In the genomic region with DNA sequence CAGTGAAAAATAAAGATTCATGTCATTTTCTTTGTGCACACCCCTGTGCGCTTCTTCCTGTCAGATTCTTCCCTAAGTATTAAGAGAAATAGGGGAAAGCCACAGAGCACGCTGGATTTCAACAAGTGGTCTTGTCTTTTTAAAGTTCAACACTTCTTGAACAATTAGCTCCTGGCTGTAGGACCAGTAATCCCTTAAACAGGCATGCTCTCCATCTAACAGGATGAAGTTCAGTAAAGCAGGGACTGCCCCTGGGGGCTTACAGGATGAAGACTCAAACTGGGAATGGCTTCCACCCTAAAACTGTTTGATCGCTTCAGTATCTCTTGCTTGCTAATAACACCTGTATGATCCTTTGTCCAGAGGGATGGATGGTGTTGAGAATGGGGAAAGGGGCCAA, we compare ENCODE assay signal across 25 cellular contexts. TPM values are rescaled to one million over a fixed set of nuclear protein-coding genes. Genes with fewer than 3 reads are reported as not detected.
DNase-seq lines count a peak whose midpoint lies in the region; ATAC-seq and TF ChIP-seq lines count a peak whose summit lies in the region.
"Had no signal": no experiment of that assay in that cellular context is flagged by ENCODE, and none has a peak within 500 bp of the region (broad histone marks: within the 10 kb centered on the region; RNA-seq: fewer than 3 reads in every experiment).

No MANE protein-coding gene starts in this region.

- H3K4me3 ChIP-seq in cardiac muscle cell (no peak overlapping the region), left ventricle myocardium inferior (no peak overlapping the region), Panc1 (ENCODE audit: low read depth in 2 of 2, low read length in 2 of 2) (no peak overlapping the region), spleen (no peak overlapping the region)
- H3K4me3 ChIP-seq: esophagus muscularis mucosa, gastroesophageal sphincter, thoracic aorta had no signal

- H3K27me3 Mint-ChIP-seq in immature natural killer cell (ENCODE audit: low read depth in 3 of 3) (peaks cover 0 to 10% (median 6%) of the 10 kb centered on the region in 3 donors), type B pancreatic cell (peaks cover 3% of the 10 kb centered on the region)

- CTCF ChIA-PET in Panc1 (lab: Charles Lee) = no interaction called here

- POLR2A ChIA-PET in Panc1 (lab: Charles Lee) = interaction anchor here (0.6 kb wide), 1 partner anchor 275 kb away, joined by 3 read pairs; no protein-coding TSS in a partner anchor

- in situ Hi-C loops in Panc1 (cut with HindIII; ENCODE audit: low pct_unique_long_range_greater_than_20kb, low sequenced_read_pairs) = no loop called here

- TSS peak; percentile 68 for BruUV-seq in Panc1 (replicated peaks; lab: Mats Ljungman, UMichigan)

- intact Hi-C loops in left ventricle myocardium inferior (cut with micrococcal nuclease) = no loop called here
- intact Hi-C loops in Panc1 (cut with micrococcal nuclease; ENCODE audit: unreplicated experiment) = no loop called here
- intact Hi-C loops in spleen (cut with DNase I; ENCODE audit: low total_unique reads) = no loop called here

- H3K9me3 ChIP-seq in cardiac muscle cell (ENCODE audit: low read depth) (no peaks in the 10 kb centered on the region), left ventricle myocardium inferior (replicated peaks) (no peaks in the 10 kb centered on the region), Panc1 (ENCODE audit: control insufficient read depth, insufficient read depth, low read depth, low read length) (no peaks in the 10 kb centered on the region), spleen (no peaks in the 10 kb centered on the region)
- H3K9me3 ChIP-seq: esophagus muscularis mucosa, gastroesophageal sphincter, thoracic aorta had no signal

- H3K4me3 Mint-ChIP-seq in immature natural killer cell (no peak overlapping the region), type B pancreatic cell (no peak overlapping the region)

- DNase-seq in cardiac muscle cell (ENCODE audit: low read depth in 1 of 2, low spot score in 1 of 2) (no peak), left ventricle myocardium inferior (no peak), Panc1 (ENCODE audit: low read depth, low spot score) (no peak), immature natural killer cell (no peak), spleen (no peak), type B pancreatic cell (ENCODE audit: extremely low spot score, unreplicated experiment) (no peak)
- DNase-seq in activated CD8-positive, alpha-beta memory T cell treated with anti-CD3 and anti-CD28 coated beads for 24 hours = no peak
- DNase-seq: activated CD4-positive, alpha-beta T cell treated with anti-CD3 and anti-CD28 coated beads, Interleukin-2, amount 50 U/mL, for 48 hours; AML-193; aorta; cerebellar nuclear complex; effector memory CD4-positive, alpha-beta T cell; EL; IMR-90; kidney glomerular epithelial cell; mesenchymal stem cell; MV-4-11; NCI-H2029; NCI-H446; stimulated activated CD8-positive, alpha-beta memory T cell treated with anti-CD3 and anti-CD28 coated beads, Interleukin-4, amount 100 ng/mL, for 48 hours had no signal

- ATAC-seq in Panc1 = no peak
- ATAC-seq: gastroesophageal sphincter had no signal

- H3K27me3 ChIP-seq in cardiac muscle cell = no peaks in the 10 kb centered on the region
- no peaks in the 10 kb centered on the region for H3K27me3 ChIP-seq in left ventricle myocardium inferior (ENCODE audit: low read depth)
- H3K27me3 ChIP-seq in Panc1 (ENCODE audit: control insufficient read depth, insufficient read depth, low read length) = no peaks in the 10 kb centered on the region
- H3K27me3 ChIP-seq in spleen (replicated peaks in 1 of 7) = no peaks in the 10 kb centered on the region
- H3K27me3 ChIP-seq: esophagus muscularis mucosa, gastroesophageal sphincter had no signal

- H3K4me1 Mint-ChIP-seq in immature natural killer cell = peaks cover 21 to 38% of the 10 kb centered on the region in 2 donors
- H3K4me1 Mint-ChIP-seq in type B pancreatic cell (ENCODE audit: unreplicated experiment) = peaks cover 20% of the 10 kb centered on the region

- peaks cover 9% of the 10 kb centered on the region for H3K4me1 ChIP-seq in cardiac muscle cell (ENCODE audit: low read depth)
- peaks cover 31% of the 10 kb centered on the region for H3K4me1 ChIP-seq in left ventricle myocardium inferior
- H3K4me1 ChIP-seq in Panc1 (ENCODE audit: control insufficient read depth, insufficient read depth, low read length) = peaks cover 16% of the 10 kb centered on the region
- peaks cover 10 to 26% (median 20%) of the 10 kb centered on the region in 6 donors for H3K4me1 ChIP-seq in spleen

- peaks cover 9 to 56% (median 27%) of the 10 kb centered on the region in 3 donors for H3K36me3 Mint-ChIP-seq in immature natural killer cell
- peaks cover 34% of the 10 kb centered on the region for H3K36me3 Mint-ChIP-seq in type B pancreatic cell

- peak overlapping the region; percentile 0 for H3K27ac ChIP-seq in cardiac muscle cell
- H3K27ac ChIP-seq in left ventricle myocardium inferior (replicated peaks) = no peak overlapping the region
- no peak overlapping the region for H3K27ac ChIP-seq in Panc1 (ENCODE audit: low read length)
- H3K27ac ChIP-seq in spleen = peak overlapping the region in 1 of 8 donors; percentile 3
- H3K27ac ChIP-seq: gastroesophageal sphincter, RWPE1, thoracic aorta had no signal

- 88 to 95% (median 91%) methylated on average over 3 of the region's 3 CpGs for WGBS in spleen, 5 donors

- H3K36me3 ChIP-seq in cardiac muscle cell (peaks cover 71% of the 10 kb centered on the region), left ventricle myocardium inferior (peaks cover 81% of the 10 kb centered on the region), Panc1 (ENCODE audit: control insufficient read depth, insufficient read depth, low read length) (peaks cover 36% of the 10 kb centered on the region), spleen (peaks cover 0 to 84% (median 72%) of the 10 kb centered on the region in 6 donors)

- no peak for TF ChIP-seq POLR2A in spleen (IDR thresholded peaks at IDR 0.05)

- H3K27ac Mint-ChIP-seq in immature natural killer cell (peak overlapping the region; percentile 14 to 58 (median 27)), type B pancreatic cell (no peak overlapping the region)

- no peak for TF ChIP-seq CTCF in cardiac muscle cell (IDR thresholded peaks at IDR 0.05; ENCODE audit: low read depth, low read length)
- TF ChIP-seq CTCF in left ventricle myocardium inferior (IDR thresholded peaks at IDR 0.05; ENCODE audit: borderline replicate concordance) = no peak
- TF ChIP-seq CTCF in Panc1 (IDR thresholded peaks at IDR 0.05) = no peak
- TF ChIP-seq CTCF in spleen (IDR thresholded peaks at IDR 0.05 in 8 of 11, conservative IDR thresholded peaks at IDR 0.05 in 3 of 11) = no peak
- no peak for TF ChIP-seq CTCF in type B pancreatic cell (conservative IDR thresholded peaks at IDR 0.05)

- H3K9me3 Mint-ChIP-seq in immature natural killer cell (no peaks in the 10 kb centered on the region), type B pancreatic cell (peaks cover 4% of the 10 kb centered on the region)

RNA-seq across cellular contexts. Expression of a gene that starts 4.2 kb away (rescaled TPM):
- total RNA-seq in cardiac muscle cell (220 and 354 TPM in 2 replicates), left ventricle myocardium inferior (186 TPM), Panc1 (2021; ENCODE audit: unreplicated experiment) (412 TPM), spleen (100 to 1,000 TPM; 184 to 219 (median 201) TPM), type B pancreatic cell (ENCODE audit: low replicate concordance) (241 and 243 TPM in 2 replicates)
- polyA plus RNA-seq in cardiac muscle cell (71.1 and 104 TPM in 2 replicates), immature natural killer cell (10 to 100 TPM; 64.4 to 90.7 (median 71.4) TPM), spleen (100 to 1,000 TPM; 320 to 371 (median 354) TPM)
- 337 TPM for polyA plus RNA-seq in Panc1 (2012; ENCODE audit: insufficient read length)

RNA-seq across cellular contexts. Expression of a gene that starts 31.1 kb away (rescaled TPM):
- total RNA-seq in cardiac muscle cell (47.1 and 73.5 TPM in 2 replicates), left ventricle myocardium inferior (66.3 TPM), Panc1 (2021; ENCODE audit: unreplicated experiment) (5.9 TPM), spleen (100 to 1,000 TPM in 2 of 7 donors, 10 to 100 TPM in 5; 56.1 to 114 (median 90.3) TPM), type B pancreatic cell (ENCODE audit: low replicate concordance) (20.5 and 39.2 TPM in 2 replicates)
- polyA plus RNA-seq in cardiac muscle cell (43.6 and 69.0 TPM in 2 replicates), immature natural killer cell (not detected), spleen (10 to 100 TPM; 17.3 to 77.8 (median 47.5) TPM)
- polyA plus RNA-seq in Panc1 (2012; ENCODE audit: insufficient read length) = 6.4 TPM
- polyA plus RNA-seq: neural cell had no signal

RNA-seq across cellular contexts. Expression of a gene that starts 55.7 kb away (rescaled TPM):
- total RNA-seq in cardiac muscle cell = 29.0 and 48.6 TPM in 2 replicates
- 30.8 and 35.1 TPM in 2 replicates for polyA plus RNA-seq in cardiac muscle cell
- 37.3 TPM for total RNA-seq in left ventricle myocardium inferior
- total RNA-seq in Panc1 (2021; ENCODE audit: unreplicated experiment) = 76.0 TPM
- polyA plus RNA-seq in Panc1 (2012; ENCODE audit: insufficient read length) = 29.3 TPM
- 1 to 10 TPM; 3.8 to 8.5 (median 6.7) TPM for polyA plus RNA-seq in immature natural killer cell
- 100 to 1,000 TPM in 3 of 7 donors, 10 to 100 TPM in 4; 58.4 to 133 (median 94.5) TPM for total RNA-seq in spleen
- 10 to 100 TPM; 12.9 to 23.8 (median 20.8) TPM for polyA plus RNA-seq in spleen
- 73.1 and 126 TPM in 2 replicates for total RNA-seq in type B pancreatic cell (ENCODE audit: low replicate concordance)

RNA-seq across cellular contexts. Expression of a gene that starts 56.6 kb away (rescaled TPM):
- 67.8 and 87.2 TPM in 2 replicates for total RNA-seq in cardiac muscle cell
- 51.3 and 52.4 TPM in 2 replicates for polyA plus RNA-seq in cardiac muscle cell
- 21.0 TPM for total RNA-seq in left ventricle myocardium inferior
- 75.5 TPM for total RNA-seq in Panc1 (2021; ENCODE audit: unreplicated experiment)
- polyA plus RNA-seq in Panc1 (2012; ENCODE audit: insufficient read length) = 38.1 TPM
- 10 to 100 TPM; 30.0 to 37.8 (median 37.1) TPM for polyA plus RNA-seq in immature natural killer cell
- total RNA-seq in spleen = 10 to 100 TPM; 75.9 to 96.1 (median 92.2) TPM
- 10 to 100 TPM; 30.8 to 57.8 (median 40.3) TPM for polyA plus RNA-seq in spleen
- total RNA-seq in type B pancreatic cell (ENCODE audit: low replicate concordance) = 27.3 and 66.5 TPM in 2 replicates
